In genomic region chr21:41418956-41419680, GRCh38 we compare ENCODE assay signal across 8 cellular contexts. TPM values are rescaled to one million over a fixed set of nuclear protein-coding genes. Genes with fewer than 3 reads are reported as not detected.
DNase-seq lines count a peak whose midpoint lies in the region; ATAC-seq and TF ChIP-seq lines count a peak whose summit lies in the region.

No MANE protein-coding gene starts in this region.

- H3K4me3 Mint-ChIP-seq in CD8-positive, alpha-beta memory T cell, result peak overlapping the region; percentile 83 to 95 (median 90)
- peak overlapping the region; percentile 83 for H3K4me3 Mint-ChIP-seq in neural crest cell

- WGBS in body of pancreas, 2 donors, result 92 to 96% methylated on average over 11 of the region's 11 CpGs

- no peaks in the 10 kb centered on the region for H3K36me3 Mint-ChIP-seq in CD8-positive, alpha-beta memory T cell
- no peaks in the 10 kb centered on the region for H3K36me3 Mint-ChIP-seq in neural crest cell (ENCODE audit: low read depth)

- H3K27ac ChIP-seq in BLaER1, result 0 out of 2 replicates have a peak overlapping the region, but pooled peaks have one; percentile 87
- no peak overlapping the region for H3K27ac ChIP-seq in CD8-positive, alpha-beta memory T cell (ENCODE audit: low read depth, low read length)
- H3K27ac ChIP-seq in body of pancreas, result peak overlapping the region in 3 of 4 donors; percentile 88 to 93 (median 88)

- H3K27me3 ChIP-seq in BLaER1 (no peaks in the 10 kb centered on the region), body of pancreas (no peaks in the 10 kb centered on the region)
- H3K27me3 ChIP-seq in CD8-positive, alpha-beta memory T cell (ENCODE audit: insufficient read depth, low read length, poor library complexity, severe bottlenecking), result no peaks in the 10 kb centered on the region

- TF ChIP-seq POLR2A in body of pancreas (IDR thresholded peaks at IDR 0.05), result no peak

- H3K27ac Mint-ChIP-seq in CD8-positive, alpha-beta memory T cell, result peak overlapping the region in 7 of 8 donors; percentile 48 to 96 (median 76)
- H3K27ac Mint-ChIP-seq in neural crest cell (ENCODE audit: unreplicated experiment), result no peak overlapping the region

- DNase-seq in CD8-positive, alpha-beta memory T cell, result no peak
- DNase-seq in body of pancreas (no peak), neural crest cell (ENCODE audit: low read depth, low spot score) (no peak), GOT3 (lab: John Stamatoyannopoulos, UW) (no peak), AG08396 (ENCODE audit: low spot score) (no peak)

- intact Hi-C loops in body of pancreas (cut with DNase I), result no loop called here

- no peaks in the 10 kb centered on the region for H3K36me3 ChIP-seq in BLaER1
- no peaks in the 10 kb centered on the region for H3K36me3 ChIP-seq in CD8-positive, alpha-beta memory T cell (ENCODE audit: insufficient read depth, low read length)
- no peaks in the 10 kb centered on the region for H3K36me3 ChIP-seq in body of pancreas (replicated peaks in 1 of 2; ENCODE audit: insufficient read depth in 1 of 2, low read depth in 2 of 2)

- H3K27me3 Mint-ChIP-seq in CD8-positive, alpha-beta memory T cell, result no peaks in the 10 kb centered on the region
- peaks cover 11% of the 10 kb centered on the region for H3K27me3 Mint-ChIP-seq in neural crest cell (ENCODE audit: low read depth)

- CTCF ChIA-PET in CD8-positive, alpha-beta memory T cell (lab: Charles Lee), result no interaction called here

- no peak for ATAC-seq in body of pancreas
- no peak for ATAC-seq in GM19397 (IDR thresholded peaks at IDR 0.05; ENCODE audit: unreplicated experiment)
- no peak for ATAC-seq in HG03342 (IDR thresholded peaks at IDR 0.05; ENCODE audit: unreplicated experiment)

- H3K9me3 Mint-ChIP-seq in CD8-positive, alpha-beta memory T cell, result peaks cover 0 to 1% (median 0%) of the 10 kb centered on the region in 5 donors
- H3K9me3 Mint-ChIP-seq in neural crest cell, result peaks cover 13% of the 10 kb centered on the region

- POLR2A ChIA-PET in CD8-positive, alpha-beta memory T cell (lab: Charles Lee), result interaction anchor here (0.6 to 1.6 kb wide), 2 partner anchors 49 to 615 kb away, joined by 3 to 7 read pairs; no protein-coding TSS in a partner anchor

- no peaks in the 10 kb centered on the region for H4K20me1 ChIP-seq in BLaER1

- TF ChIP-seq CTCF in body of pancreas (IDR thresholded peaks at IDR 0.05) (no peak), neural crest cell (conservative IDR thresholded peaks at IDR 0.05) (no peak)

- H3K4me1 ChIP-seq in BLaER1 (peaks cover 44% of the 10 kb centered on the region), body of pancreas (peaks cover 14% of the 10 kb centered on the region)
- no peaks in the 10 kb centered on the region for H3K4me1 ChIP-seq in CD8-positive, alpha-beta memory T cell (ENCODE audit: insufficient read depth, low read length)

- H3K4me2 ChIP-seq in BLaER1, result peak overlapping the region; percentile 24

- no peak overlapping the region for H3K4me3 ChIP-seq in BLaER1
- no peak overlapping the region for H3K4me3 ChIP-seq in CD8-positive, alpha-beta memory T cell (ENCODE audit: low read length)
- no peak overlapping the region for H3K4me3 ChIP-seq in body of pancreas

- peaks cover 16 to 21% (median 18%) of the 10 kb centered on the region in 3 donors for H3K4me1 Mint-ChIP-seq in CD8-positive, alpha-beta memory T cell
- peaks cover 13% of the 10 kb centered on the region for H3K4me1 Mint-ChIP-seq in neural crest cell

- no peak overlapping the region for H3K9ac ChIP-seq in BLaER1

- H3K9me3 ChIP-seq in BLaER1, result peaks cover 17% of the 10 kb centered on the region
- no peaks in the 10 kb centered on the region for H3K9me3 ChIP-seq in CD8-positive, alpha-beta memory T cell (ENCODE audit: low read length)
- no peaks in the 10 kb centered on the region for H3K9me3 ChIP-seq in body of pancreas

RNA-seq across cellular contexts. Expression of gene MX1, which starts 6.9 kb away (rescaled TPM):
- total RNA-seq in CD8-positive, alpha-beta memory T cell, result 10 to 100 TPM; 10.5 to 10.6 TPM
- 75.9 TPM for polyA plus RNA-seq in CD8-positive, alpha-beta memory T cell
- 10 to 100 TPM in 1 of 2 donors, 1 to 10 TPM in 1; 7.0 to 14.8 TPM for total RNA-seq in body of pancreas
- 2.4 and 3.3 TPM in 2 replicates for total RNA-seq in neural crest cell

RNA-seq across cellular contexts. Expression of gene MX2, which starts 57.3 kb away (rescaled TPM):
- total RNA-seq in CD8-positive, alpha-beta memory T cell, result 10 to 100 TPM; 13.2 to 17.1 TPM
- polyA plus RNA-seq in CD8-positive, alpha-beta memory T cell, result 37.2 TPM
- 10 to 100 TPM in 1 of 2 donors, 1 to 10 TPM in 1; 2.3 to 12.2 TPM for total RNA-seq in body of pancreas
- not detected in 2 replicates for total RNA-seq in neural crest cell
